Comparison of ENCODE assay signal across 19 cellular contexts in the genomic region with DNA sequence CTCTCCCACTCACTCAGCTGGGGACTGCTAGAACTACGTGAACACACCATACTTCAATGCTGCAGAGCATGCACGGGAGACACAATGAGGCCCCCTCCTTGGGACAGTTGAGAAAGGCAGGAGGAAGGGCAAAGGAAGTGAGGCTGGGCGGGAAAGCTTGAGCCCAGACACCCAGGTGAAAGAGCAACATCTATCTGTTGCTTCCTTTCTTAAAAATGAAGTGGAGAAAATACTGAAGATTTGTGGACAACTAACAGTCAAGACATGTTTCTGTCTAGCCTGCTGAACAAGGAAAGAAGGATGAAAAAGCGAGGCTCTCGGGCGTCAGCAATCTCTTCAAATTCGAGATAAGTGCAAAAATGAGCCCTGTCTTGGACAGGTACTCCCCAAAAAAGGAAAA. TPM values are rescaled to one million over a fixed set of nuclear protein-coding genes. Genes with fewer than 3 reads are reported as not detected.
A peak's percentile ranks its signal among the peaks of the same experiment; 100 is the strongest.
DNase-seq lines count a peak whose midpoint lies in the region; TF ChIP-seq lines count a peak whose summit lies in the region.
"Had no signal": no experiment of that assay in that cellular context is flagged by ENCODE, and none has a peak within 500 bp of the region (broad histone marks: within the 10 kb centered on the region; RNA-seq: fewer than 3 reads in every experiment).

No MANE protein-coding gene starts in this region.

- H3K27ac Mint-ChIP-seq in MCF 10A (ENCODE audit: low read depth, unreplicated experiment) (peak overlapping the region; percentile 39), brain (peak overlapping the region; percentile 9 to 96 (median 64)), nephron progenitor cell (peak overlapping the region; percentile 90)
- H3K27ac Mint-ChIP-seq: dendritic cell treated with granulocyte-macrophage colony-stimulating factor and Interleukin-4, amounts not matched to agents 40 ng/mL and 50 ng/mL, for 4 days had no signal

- no TSS peak for BruUV-seq in MCF 10A (replicated peaks; lab: Mats Ljungman, UMichigan)
- no TSS peak for BruUV-seq in mammary epithelial cell (replicated peaks; lab: Mats Ljungman, UMichigan)

- peaks cover 99% of the 10 kb centered on the region for H3K79me2 ChIP-seq in mammary epithelial cell (ENCODE audit: insufficient read depth, low read length)

- no peaks in the 10 kb centered on the region for H3K9me3 ChIP-seq in mammary epithelial cell (replicated peaks; ENCODE audit: insufficient read depth, low read length)
- H3K9me3 ChIP-seq in vagina: no peaks in the 10 kb centered on the region
- H3K9me3 ChIP-seq: testis had no signal

- no peaks in the 10 kb centered on the region for H3K27me3 Mint-ChIP-seq in MCF 10A (ENCODE audit: insufficient read depth, unreplicated experiment)
- peaks cover 2% of the 10 kb centered on the region for H3K27me3 Mint-ChIP-seq in brain
- H3K27me3 Mint-ChIP-seq in nephron progenitor cell (ENCODE audit: low read depth, poor library complexity): peaks cover 7% of the 10 kb centered on the region

- 86% methylated on average over 7 of the region's 7 CpGs for WGBS in mammary epithelial cell (ENCODE audit: low coverage, missing lambda C conversion rate)

- no peak for TF ChIP-seq POLR2A in vagina (IDR thresholded peaks at IDR 0.05)

- peaks cover 40% of the 10 kb centered on the region for H3K36me3 ChIP-seq in mammary epithelial cell (ENCODE audit: insufficient read depth, low read length)
- H3K36me3 ChIP-seq in vagina: peaks cover 0 to 20% of the 10 kb centered on the region in 2 donors

- no peak overlapping the region for H2AFZ ChIP-seq in mammary epithelial cell (ENCODE audit: low read depth, low read length)
- H2AFZ ChIP-seq: parathyroid adenoma had no signal

- H3K9me3 Mint-ChIP-seq in MCF 10A (ENCODE audit: unreplicated experiment) (no peaks in the 10 kb centered on the region), brain (peaks cover 3 to 27% (median 13%) of the 10 kb centered on the region in 5 experiments), nephron progenitor cell (peaks cover 11% of the 10 kb centered on the region)
- H3K9me3 Mint-ChIP-seq: dendritic cell treated with granulocyte-macrophage colony-stimulating factor and Interleukin-4, amounts not matched to agents 40 ng/mL and 50 ng/mL, for 4 days had no signal

- H3K4me3 ChIP-seq in mammary epithelial cell (replicated peaks in 1 of 3; ENCODE audit: insufficient read depth in 1 of 3, low read depth in 2 of 3, low read length in 3 of 3) (no peak overlapping the region), vagina (no peak overlapping the region)
- H3K4me3 ChIP-seq: smooth muscle cell, testis had no signal

- peaks cover 86% of the 10 kb centered on the region for H3K36me3 Mint-ChIP-seq in MCF 10A (ENCODE audit: insufficient read depth, unreplicated experiment)
- peaks cover 88% of the 10 kb centered on the region for H3K36me3 Mint-ChIP-seq in brain
- H3K36me3 Mint-ChIP-seq in nephron progenitor cell (ENCODE audit: low read depth): peaks cover 39% of the 10 kb centered on the region

- H3K4me2 ChIP-seq in mammary epithelial cell (ENCODE audit: insufficient read depth, low read depth, low read length): no peak overlapping the region
- H3K4me2 ChIP-seq: smooth muscle cell had no signal

- H3K9ac ChIP-seq in mammary epithelial cell (ENCODE audit: insufficient read depth, low read length): no peak overlapping the region
- H3K9ac ChIP-seq: parathyroid adenoma had no signal

- H3K27ac ChIP-seq in mammary epithelial cell (ENCODE audit: insufficient read depth, low read depth, low read length) (no peak overlapping the region), vagina (peak overlapping the region; percentile 25)
- H3K27ac ChIP-seq: brain microvascular endothelial cell, epithelial cell of prostate, parathyroid adenoma, testis had no signal

- CTCF ChIA-PET in MCF 10A (lab: Yijun Ruan, JAX): interaction anchor here (0.6 to 1.4 kb wide), 5 partner anchors 15 to 298 kb away, joined by 3 to 5 read pairs (median 3); no protein-coding TSS in a partner anchor
- CTCF ChIA-PET in mammary epithelial cell (lab: Charles Lee; ENCODE audit: low non-redundant PET): no interaction called here

- intact Hi-C loops in MCF 10A (cut with micrococcal nuclease): no loop called here
- intact Hi-C loops in mammary epithelial cell (cut with micrococcal nuclease): no loop called here
- intact Hi-C loops in vagina (cut with DNase I): no loop called here

- peaks cover 27% of the 10 kb centered on the region for H3K4me1 ChIP-seq in mammary epithelial cell (ENCODE audit: insufficient read depth, low read length)
- H3K4me1 ChIP-seq in vagina: peaks cover 63% of the 10 kb centered on the region
- H3K4me1 ChIP-seq: parathyroid adenoma had no signal

- H3K27me3 ChIP-seq in mammary epithelial cell (ENCODE audit: insufficient read depth, low read length) (no peaks in the 10 kb centered on the region), vagina (no peaks in the 10 kb centered on the region)
- H3K27me3 ChIP-seq: brain microvascular endothelial cell, testis had no signal

- POLR2A ChIA-PET in MCF 10A (lab: Yijun Ruan, JAX): interaction anchor here (1.6 to 2.9 kb wide), 2 partner anchors 9 to 16 kb away, joined by 4 to 14 read pairs; a partner anchor contains a TSS

- DNase-seq in MCF 10A (ENCODE audit: unreplicated experiment): no peak
- DNase-seq in mammary epithelial cell: no peak
- DNase-seq in nephron progenitor cell: no peak
- DNase-seq in vagina (ENCODE audit: extremely low spot score in 2 of 2): no peak
- DNase-seq in activated CD8-positive, alpha-beta memory T cell treated with anti-CD3 and anti-CD28 coated beads for 24 hours: no peak
- DNase-seq in EL: no peak
- no peak for DNase-seq in T-helper 9 cell
- DNase-seq: activated naive CD4-positive, alpha-beta T cell treated with anti-CD3 and anti-CD28 coated beads, Interleukin-2, amount 50 U/mL, for 16 hours; activated T-cell treated with anti-CD3 and anti-CD28 coated beads, Interleukin-2, amount 50 U/mL, for 1 hour; brain microvascular endothelial cell; left ventricle myocardium superior; stimulated activated CD8-positive, alpha-beta memory T cell treated with anti-CD3 and anti-CD28 coated beads, Interleukin-4, amount 100 ng/mL, for 48 hours; testis had no signal

- H3K4me1 Mint-ChIP-seq in MCF 10A (ENCODE audit: insufficient read depth, unreplicated experiment): peaks cover 21% of the 10 kb centered on the region
- H3K4me1 Mint-ChIP-seq in brain: peaks cover 84% of the 10 kb centered on the region
- H3K4me1 Mint-ChIP-seq in nephron progenitor cell: peaks cover 82% of the 10 kb centered on the region

- in situ Hi-C loops in mammary epithelial cell (cut with MboI; ENCODE audit: low sequenced_read_pairs in 2 of 2): loop anchor here in 1 of 2 donors (10.0 kb wide), 1 partner anchor 113 kb away; no protein-coding TSS in a partner anchor

- H4K20me1 ChIP-seq in mammary epithelial cell (ENCODE audit: insufficient read depth, low read length): peaks cover 16% of the 10 kb centered on the region

- no peak for TF ChIP-seq CTCF in MCF 10A (IDR thresholded peaks at IDR 0.05; ENCODE audit: unreplicated experiment)
- no peak for TF ChIP-seq CTCF in mammary epithelial cell (conservative IDR thresholded peaks at IDR 0.05 in 1 of 2, IDR thresholded peaks at IDR 0.05 in 1 of 2; ENCODE audit: extremely low read depth in 1 of 2, insufficient read depth in 1 of 2, low read depth in 1 of 2, low read length in 2 of 2)
- no peak for TF ChIP-seq CTCF in brain (conservative IDR thresholded peaks at IDR 0.05)
- no peak for TF ChIP-seq CTCF in nephron progenitor cell (IDR thresholded peaks at IDR 0.05)
- no peak for TF ChIP-seq CTCF in vagina (IDR thresholded peaks at IDR 0.05)

- H3K4me3 Mint-ChIP-seq in MCF 10A (ENCODE audit: unreplicated experiment) (no peak overlapping the region), brain (peak overlapping the region in 3 of 5 experiments; percentile 15 to 92 (median 64)), nephron progenitor cell (peak overlapping the region; percentile 48)
- H3K4me3 Mint-ChIP-seq: dendritic cell treated with granulocyte-macrophage colony-stimulating factor and Interleukin-4, amounts not matched to agents 40 ng/mL and 50 ng/mL, for 4 days had no signal

- dilution Hi-C loops in mammary epithelial cell (cut with HindIII; ENCODE audit: low sequenced_read_pairs): no loop called here

RNA-seq across cellular contexts. Expression of a gene that starts 3.0 kb away (rescaled TPM):
- not detected in 2 replicates for total RNA-seq in MCF 10A (2022)
- total RNA-seq in mammary epithelial cell: 1 to 10 TPM; 1.0 to 3.3 TPM
- 0.86 TPM for polyA plus RNA-seq in mammary epithelial cell
- not detected for polyA minus RNA-seq in mammary epithelial cell
- polyA plus RNA-seq in brain (ENCODE audit: insufficient read depth, low read depth, low replicate concordance): 26.3 TPM
- 8.3 TPM for total RNA-seq in vagina
- total RNA-seq: HT1080, smooth muscle cell had no signal

RNA-seq across cellular contexts. Expression of a gene that starts 9.6 kb away (rescaled TPM):
- total RNA-seq in MCF 10A (2022) (88.5 and 105 TPM in 2 replicates), mammary epithelial cell (100 to 1,000 TPM; 106 to 196 TPM), vagina (81.3 TPM)
- polyA plus RNA-seq in mammary epithelial cell (173 TPM), brain (ENCODE audit: insufficient read depth, low read depth, low replicate concordance) (201 TPM)
- polyA minus RNA-seq in mammary epithelial cell: 213 TPM

Comparison
In these comparisons a context has a peak if more than half of its experiments do, and no peak if none do; other contexts are left out.
1. H3K27ac Mint-ChIP-seq: peak in every context shown above with its lines; median percentile 90 in nephron progenitor cell; 64 in brain; 39 in MCF 10A.